1 cellular context compared by ENCODE assay signal in genomic region chr5:10307206-10308148, GRCh38.
TF ChIP-seq lines count a peak whose summit lies in the region.

Gene CMBL (minus strand): TSS chr5:10307902. CDS start chr5:10290762, 17,140 bp downstream.

TF ChIP-seq in K562, 482 proteins besides CTCF, POLR2A, EP300 and RAD21 (continued from another document and continues in another):
- TF ChIP-seq HBP1 (CRISPR knock-in tag; IDR thresholded peaks at IDR 0.05) (no peak), HDAC8 (tag; IDR thresholded peaks at IDR 0.05) (peak; percentile 83; the same call in 1 of the 2 replicates), SRSF1 (IDR thresholded peaks at IDR 0.05; ENCODE audit: low read depth, low read length) (no peak), HINFP (tag; conservative IDR thresholded peaks at IDR 0.05; ENCODE audit: low read depth) (no peak), CEBPB (tag; IDR thresholded peaks at IDR 0.05) (no peak), ZNF551 (CRISPR knock-in tag; IDR thresholded peaks at IDR 0.05) (no peak), KHSRP (IDR thresholded peaks at IDR 0.05) (no peak), CLOCK (CRISPR knock-in tag; IDR thresholded peaks at IDR 0.05; ENCODE audit: borderline replicate concordance) (no peak), MNT (conservative IDR thresholded peaks at IDR 0.05) (peak; percentile 84 to 93), ZC3H11A (IDR thresholded peaks at IDR 0.05; ENCODE audit: low read depth, low read length) (no peak), ZNF699 (CRISPR knock-in tag; IDR thresholded peaks at IDR 0.05; ENCODE audit: insufficient replicate concordance) (no peak), XRCC4 (IDR thresholded peaks at IDR 0.05; ENCODE audit: extremely low read depth, insufficient read depth, insufficient read length) (no peak), RNF219 (CRISPR knock-in tag; IDR thresholded peaks at IDR 0.05) (no peak), NFE2L1 (tag; IDR thresholded peaks at IDR 0.05; ENCODE audit: borderline replicate concordance, low read depth) (no peak), ELF2 (CRISPR knock-in tag; IDR thresholded peaks at IDR 0.05) (no peak), HLTF (IDR thresholded peaks at IDR 0.05) (peak; percentile 97), RBM15 (IDR thresholded peaks at IDR 0.05; ENCODE audit: insufficient read depth, low read length) (no peak), TFE3 (CRISPR knock-in tag; IDR thresholded peaks at IDR 0.05) (no peak), ZNF77 (CRISPR knock-in tag; IDR thresholded peaks at IDR 0.05) (no peak), ZNF507 (tag; conservative IDR thresholded peaks at IDR 0.05) (no peak), MTA1 (IDR thresholded peaks at IDR 0.05; ENCODE audit: borderline replicate concordance) (peak; percentile 90), MCM7 (IDR thresholded peaks at IDR 0.05) (no peak), FOSL1 (tag; conservative IDR thresholded peaks at IDR 0.05) (no peak), ZBTB40 (IDR thresholded peaks at IDR 0.05) (peak; percentile 45; the same call in 1 of the 2 replicates), ZBTB40 (CRISPR knock-in tag; IDR thresholded peaks at IDR 0.05) (no peak), TCF15 (CRISPR knock-in tag; IDR thresholded peaks at IDR 0.05) (no peak), ZBTB7A (IDR thresholded peaks at IDR 0.05; ENCODE audit: borderline replicate concordance, control insufficient read depth, low read depth, low read length) (peak; percentile 73; the same call in 1 of the 2 replicates), ATF6 (CRISPR knock-in tag; IDR thresholded peaks at IDR 0.05) (0 out of 2 replicates have a peak, but pooled peaks have one; percentile 45), FOXO4 (CRISPR knock-in tag; IDR thresholded peaks at IDR 0.05) (no peak), CXXC5 (CRISPR knock-in tag; IDR thresholded peaks at IDR 0.05) (peak; percentile 88), ZNF445 (CRISPR knock-in tag; IDR thresholded peaks at IDR 0.05; ENCODE audit: low read depth) (no peak)
